ENCODE assay signal across 1 cellular context in genomic region chr7:158707610-158708009, GRCh38.
A peak's percentile ranks its signal among the peaks of the same experiment; 100 is the strongest.
TF ChIP-seq lines count a peak whose summit lies in the region.

No MANE protein-coding gene starts in this region.

TF ChIP-seq in K562, 482 proteins besides CTCF, POLR2A, EP300 and RAD21 (continued from another document and continues in another):
- TF ChIP-seq ZNF280A (IDR thresholded peaks at IDR 0.05; ENCODE audit: low read depth, partially characterized antibody), result peak; percentile 76
- TF ChIP-seq TFAP4 (CRISPR knock-in tag; IDR thresholded peaks at IDR 0.05; ENCODE audit: borderline replicate concordance), result peak; percentile 82
- no peak for TF ChIP-seq ZNF518B (CRISPR knock-in tag; IDR thresholded peaks at IDR 0.05)
- TF ChIP-seq RFX1 (IDR thresholded peaks at IDR 0.05), result no peak
- no peak for TF ChIP-seq ZNF444 (CRISPR knock-in tag; IDR thresholded peaks at IDR 0.05)
- TF ChIP-seq ZBTB8A (IDR thresholded peaks at IDR 0.05; ENCODE audit: partially characterized antibody), result no peak
- peak; percentile 50 for TF ChIP-seq DACH1 (IDR thresholded peaks at IDR 0.05; ENCODE audit: partially characterized antibody)
- TF ChIP-seq BCLAF1 (IDR thresholded peaks at IDR 0.05; ENCODE audit: borderline replicate concordance in 1 of 2, control insufficient read depth in 1 of 2, low read depth in 2 of 2, low read length in 1 of 2), result no peak
- no peak for TF ChIP-seq ELK3 (CRISPR knock-in tag; IDR thresholded peaks at IDR 0.05)
- peak in 1 of 2 experiments; percentile 73; a peak in 1 of 4 replicates for TF ChIP-seq FOXA3 (CRISPR knock-in tag; conservative IDR thresholded peaks at IDR 0.05 in 1 of 2, IDR thresholded peaks at IDR 0.05 in 1 of 2)
- no peak for TF ChIP-seq ZNF707 (CRISPR knock-in tag; conservative IDR thresholded peaks at IDR 0.05)
- TF ChIP-seq PATZ1 (CRISPR knock-in tag; IDR thresholded peaks at IDR 0.05; ENCODE audit: borderline replicate concordance), result no peak
- no peak for TF ChIP-seq ETV6 (IDR thresholded peaks at IDR 0.05; ENCODE audit: borderline replicate concordance in 1 of 2, low read depth in 2 of 2, low read length in 1 of 2)
- TF ChIP-seq ETV6 (CRISPR knock-in tag; IDR thresholded peaks at IDR 0.05; ENCODE audit: borderline replicate concordance), result no peak
- no peak for TF ChIP-seq NFE2 (IDR thresholded peaks at IDR 0.05; ENCODE audit: low read depth)
- no peak for TF ChIP-seq STAT5B (CRISPR knock-in tag; IDR thresholded peaks at IDR 0.05)
- no peak for TF ChIP-seq RBFOX2 (IDR thresholded peaks at IDR 0.05; ENCODE audit: low read depth, low read length)
- TF ChIP-seq MTF1 (CRISPR knock-in tag; IDR thresholded peaks at IDR 0.05; ENCODE audit: borderline replicate concordance), result no peak
- TF ChIP-seq SMAD3 (CRISPR knock-in tag; conservative IDR thresholded peaks at IDR 0.05), result no peak
- TF ChIP-seq SREBF2 (CRISPR knock-in tag; IDR thresholded peaks at IDR 0.05), result no peak
- TF ChIP-seq KLF10 (CRISPR knock-in tag; IDR thresholded peaks at IDR 0.05), result no peak
- no peak for TF ChIP-seq HDAC3 (IDR thresholded peaks at IDR 0.05; ENCODE audit: borderline replicate concordance, partially characterized antibody)
- TF ChIP-seq CHAMP1 (IDR thresholded peaks at IDR 0.05), result peak; percentile 60; the same call in 1 of the 2 replicates
- TF ChIP-seq LEF1 (IDR thresholded peaks at IDR 0.05), result no peak
- no peak for TF ChIP-seq MBD1 (CRISPR knock-in tag; IDR thresholded peaks at IDR 0.05)
- TF ChIP-seq ARID4B (CRISPR knock-in tag; IDR thresholded peaks at IDR 0.05), result no peak
- TF ChIP-seq ZNF644 (tag; IDR thresholded peaks at IDR 0.05; ENCODE audit: low read depth), result no peak
- no peak for TF ChIP-seq TAF15 (IDR thresholded peaks at IDR 0.05; ENCODE audit: low read depth, low read length)
- TF ChIP-seq SMAD2 (IDR thresholded peaks at IDR 0.05; ENCODE audit: low read depth, low read length), result no peak
- TF ChIP-seq CBX5 (IDR thresholded peaks at IDR 0.05; ENCODE audit: borderline replicate concordance, low read depth), result peak; percentile 92; the same call in 1 of the 2 replicates
- TF ChIP-seq ARID3B (CRISPR knock-in tag; IDR thresholded peaks at IDR 0.05; ENCODE audit: borderline replicate concordance), result no peak
- no peak for TF ChIP-seq POLR2H (tag; IDR thresholded peaks at IDR 0.05; ENCODE audit: low read depth)
- TF ChIP-seq ZFP36 (IDR thresholded peaks at IDR 0.05; ENCODE audit: low read depth, low read length, partially characterized antibody), result peak; percentile 79
- peak; percentile 53 for TF ChIP-seq SPI1 (IDR thresholded peaks at IDR 0.05; ENCODE audit: borderline replicate concordance, low read depth, low read length)
- TF ChIP-seq MIER1 (IDR thresholded peaks at IDR 0.05; ENCODE audit: low read depth), result no peak
